Comparison of ENCODE assay signal across 1 cellular context in the genomic region with DNA sequence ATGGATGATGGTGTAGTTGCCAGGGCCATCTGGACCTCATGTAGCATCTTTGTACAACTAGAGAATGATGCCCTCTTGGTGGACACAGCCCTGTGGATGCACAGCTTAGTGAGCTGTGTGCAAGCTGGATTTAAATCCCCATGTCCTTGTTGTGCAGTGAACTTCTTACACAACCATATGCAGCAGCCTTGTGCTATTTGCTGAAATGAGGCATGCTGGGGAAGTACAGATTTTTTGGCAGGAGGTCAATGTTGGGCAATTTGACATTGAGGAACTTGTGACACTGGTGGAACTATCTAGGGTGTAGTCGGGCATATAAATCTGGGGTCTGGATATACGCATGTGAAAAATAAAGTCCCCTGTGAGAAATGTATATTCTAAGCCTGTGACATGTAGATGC.
TF ChIP-seq lines count a peak whose summit lies in the region.

No MANE protein-coding gene starts in this region.

TF ChIP-seq in liver, 16 proteins besides CTCF, POLR2A, EP300 and RAD21 (continued from another document):
- TF ChIP-seq, protein P1, sequence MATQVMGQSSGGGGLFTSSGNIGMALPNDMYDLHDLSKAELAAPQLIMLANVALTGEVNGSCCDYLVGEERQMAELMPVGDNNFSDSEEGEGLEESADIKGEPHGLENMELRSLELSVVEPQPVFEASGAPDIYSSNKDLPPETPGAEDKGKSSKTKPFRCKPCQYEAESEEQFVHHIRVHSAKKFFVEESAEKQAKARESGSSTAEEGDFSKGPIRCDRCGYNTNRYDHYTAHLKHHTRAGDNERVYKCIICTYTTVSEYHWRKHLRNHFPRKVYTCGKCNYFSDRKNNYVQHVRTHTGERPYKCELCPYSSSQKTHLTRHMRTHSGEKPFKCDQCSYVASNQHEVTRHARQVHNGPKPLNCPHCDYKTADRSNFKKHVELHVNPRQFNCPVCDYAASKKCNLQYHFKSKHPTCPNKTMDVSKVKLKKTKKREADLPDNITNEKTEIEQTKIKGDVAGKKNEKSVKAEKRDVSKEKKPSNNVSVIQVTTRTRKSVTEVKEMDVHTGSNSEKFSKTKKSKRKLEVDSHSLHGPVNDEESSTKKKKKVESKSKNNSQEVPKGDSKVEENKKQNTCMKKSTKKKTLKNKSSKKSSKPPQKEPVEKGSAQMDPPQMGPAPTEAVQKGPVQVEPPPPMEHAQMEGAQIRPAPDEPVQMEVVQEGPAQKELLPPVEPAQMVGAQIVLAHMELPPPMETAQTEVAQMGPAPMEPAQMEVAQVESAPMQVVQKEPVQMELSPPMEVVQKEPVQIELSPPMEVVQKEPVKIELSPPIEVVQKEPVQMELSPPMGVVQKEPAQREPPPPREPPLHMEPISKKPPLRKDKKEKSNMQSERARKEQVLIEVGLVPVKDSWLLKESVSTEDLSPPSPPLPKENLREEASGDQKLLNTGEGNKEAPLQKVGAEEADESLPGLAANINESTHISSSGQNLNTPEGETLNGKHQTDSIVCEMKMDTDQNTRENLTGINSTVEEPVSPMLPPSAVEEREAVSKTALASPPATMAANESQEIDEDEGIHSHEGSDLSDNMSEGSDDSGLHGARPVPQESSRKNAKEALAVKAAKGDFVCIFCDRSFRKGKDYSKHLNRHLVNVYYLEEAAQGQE (IDR thresholded peaks at IDR 0.05) = peak; percentile 71
